ENCODE assay signal across 12 cellular contexts in the genomic region with DNA sequence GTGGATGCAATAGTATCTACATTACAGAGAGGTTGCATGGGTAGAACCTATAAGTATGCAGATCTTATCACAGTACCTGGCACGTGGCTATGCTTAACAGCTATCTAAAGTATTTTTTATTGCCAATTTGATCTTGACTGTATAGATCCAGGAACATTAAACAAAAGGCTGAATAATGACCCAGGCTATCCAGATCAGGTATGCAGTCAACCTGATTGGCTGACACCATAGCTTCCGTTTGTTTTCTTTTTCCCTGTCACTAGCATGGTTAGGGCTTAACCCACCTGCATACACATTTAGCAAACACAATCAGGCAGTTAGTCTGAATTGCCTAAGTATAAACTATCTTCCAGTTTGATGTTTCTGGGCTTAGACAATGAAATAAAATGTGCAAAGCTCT.
DNase-seq lines count a peak whose midpoint lies in the region; ATAC-seq and TF ChIP-seq lines count a peak whose summit lies in the region.
"Had no signal": no experiment of that assay in that cellular context is flagged by ENCODE, and none has a peak within 500 bp of the region (broad histone marks: within the 10 kb centered on the region; RNA-seq: fewer than 3 reads in every experiment).

No MANE protein-coding gene starts in this region.

- intact Hi-C loops in mucosa of descending colon (cut with DNase I, micrococcal nuclease) = no loop called here

- no peaks in the 10 kb centered on the region for H3K36me3 ChIP-seq in mucosa of descending colon (ENCODE audit: low read depth)
- no peaks in the 10 kb centered on the region for H3K36me3 ChIP-seq in SK-N-SH (replicated peaks in 1 of 2; ENCODE audit: control insufficient read depth in 1 of 2, insufficient read depth in 2 of 2, low read length in 1 of 2)
- H3K36me3 ChIP-seq: BLaER1 treated with 17β-estradiol and CSF1 and Interleukin-3, amounts not matched to agents 10 nM and 100 nM; HAP-1 had no signal

- POLR2A ChIA-PET in SK-N-SH (lab: Yijun Ruan, JAX) = no interaction called here

- no peaks in the 10 kb centered on the region for H3K27me3 ChIP-seq in SK-N-SH (ENCODE audit: insufficient read depth)
- H3K27me3 ChIP-seq: BLaER1 treated with 17β-estradiol and CSF1 and Interleukin-3, amounts not matched to agents 10 nM and 100 nM had no signal

- no peaks in the 10 kb centered on the region for H3K9me2 ChIP-seq in SK-N-SH

- TF ChIP-seq CTCF in LNCaP clone FGC (IDR thresholded peaks at IDR 0.05; ENCODE audit: control insufficient read depth, extremely low read depth, insufficient read depth) (no peak), mucosa of descending colon (IDR thresholded peaks at IDR 0.05) (no peak), SK-N-SH (IDR thresholded peaks at IDR 0.05) (no peak)

- H4K20me1 ChIP-seq in SK-N-SH (ENCODE audit: insufficient read depth) = no peaks in the 10 kb centered on the region
- H4K20me1 ChIP-seq: BLaER1 treated with 17β-estradiol and CSF1 and Interleukin-3, amounts not matched to agents 10 nM and 100 nM had no signal

- WGBS in SK-N-SH (ENCODE audit: low lambda C conversion rate) = 42% methylated on average over 2 of the region's 2 CpGs

- no peaks in the 10 kb centered on the region for H3F3A ChIP-seq in SK-N-SH (replicated peaks; ENCODE audit: insufficient read depth)

- H3K9me3 ChIP-seq in mucosa of descending colon (no peaks in the 10 kb centered on the region), SK-N-SH (no peaks in the 10 kb centered on the region)
- H3K9me3 ChIP-seq: BLaER1 treated with 17β-estradiol and CSF1 and Interleukin-3, amounts not matched to agents 10 nM and 100 nM; HAP-1 had no signal

- peak; percentile 26 for DNase-seq in NCI-H510A treated with DMSO at 0.1 percent for 48 hours (lab: John Stamatoyannopoulos, UW)
- no peak for DNase-seq in NCI-H510A (lab: John Stamatoyannopoulos, UW)
- DNase-seq in DMS153 (lab: John Stamatoyannopoulos, UW) = peak; percentile 47
- DNase-seq in LNCaP clone FGC (ENCODE audit: low read depth) = peak; percentile 67
- DNase-seq in mucosa of descending colon = no peak
- DNase-seq in SK-N-SH = no peak
- no peak for DNase-seq in activated CD4-positive, CD25-positive, alpha-beta regulatory T cell (lab: John Stamatoyannopoulos, UW)
- DNase-seq: Calu3; CD8-positive, alpha-beta T cell; GM23248 had no signal

- CTCF ChIA-PET in SK-N-SH (lab: Yijun Ruan, JAX) = interaction anchor here (0.9 to 2.0 kb wide), 5 partner anchors 10 to 143 kb away, joined by 3 to 6 read pairs (median 4); no protein-coding TSS in a partner anchor

- peaks cover 6% of the 10 kb centered on the region for H3K4me1 ChIP-seq in mucosa of descending colon (ENCODE audit: low read depth)
- peaks cover 0 to 26% of the 10 kb centered on the region in 2 experiments; a peak in 2 of 4 replicates for H3K4me1 ChIP-seq in SK-N-SH (ENCODE audit: control insufficient read depth in 1 of 2, insufficient read depth in 2 of 2, low read depth in 1 of 2, low read length in 1 of 2)
- H3K4me1 ChIP-seq: HAP-1 had no signal

- peak overlapping the region in 1 of 2 experiments; percentile 84; a peak in 2 of 4 replicates for H3K27ac ChIP-seq in SK-N-SH (ENCODE audit: low read depth in 2 of 2, low read length in 1 of 2)
- H3K27ac ChIP-seq: BLaER1 treated with 17β-estradiol and CSF1 and Interleukin-3, amounts not matched to agents 10 nM and 100 nM; GM23248 had no signal

- H3K4me3 ChIP-seq in LNCaP clone FGC (ENCODE audit: low read depth, low read length) = no peak overlapping the region
- no peak overlapping the region for H3K4me3 ChIP-seq in mucosa of descending colon
- no peak overlapping the region for H3K4me3 ChIP-seq in SK-N-SH (ENCODE audit: low read depth in 2 of 2, low read length in 1 of 2)
- H3K4me3 ChIP-seq: BLaER1 treated with 17β-estradiol and CSF1 and Interleukin-3, amounts not matched to agents 10 nM and 100 nM; GM23248; HAP-1 had no signal

- no peaks in the 10 kb centered on the region for H3K79me2 ChIP-seq in SK-N-SH (ENCODE audit: insufficient read depth)

- TF ChIP-seq RAD21 in SK-N-SH (IDR thresholded peaks at IDR 0.05; ENCODE audit: low read length) = no peak

- TF ChIP-seq EP300 in SK-N-SH (IDR thresholded peaks at IDR 0.05; ENCODE audit: borderline replicate concordance in 1 of 2, low read depth in 1 of 2, low read length in 1 of 2) = no peak

- peak; percentile 60 for ATAC-seq in mucosa of descending colon
- ATAC-seq: CD8-positive, alpha-beta T cell had no signal

- no peak overlapping the region for H2AFZ ChIP-seq in SK-N-SH (ENCODE audit: low read depth)
- H2AFZ ChIP-seq: GM23248 had no signal

- no peak overlapping the region for H3K4me2 ChIP-seq in SK-N-SH
- H3K4me2 ChIP-seq: BLaER1 treated with 17β-estradiol and CSF1 and Interleukin-3, amounts not matched to agents 10 nM and 100 nM had no signal

- no peak overlapping the region for H3K9ac ChIP-seq in SK-N-SH
- H3K9ac ChIP-seq: BLaER1 treated with 17β-estradiol and CSF1 and Interleukin-3, amounts not matched to agents 10 nM and 100 nM; GM23248 had no signal

TF ChIP-seq in SK-N-SH, 30 proteins besides CTCF, POLR2A, EP300 and RAD21:
- TF ChIP-seq, protein P1, sequence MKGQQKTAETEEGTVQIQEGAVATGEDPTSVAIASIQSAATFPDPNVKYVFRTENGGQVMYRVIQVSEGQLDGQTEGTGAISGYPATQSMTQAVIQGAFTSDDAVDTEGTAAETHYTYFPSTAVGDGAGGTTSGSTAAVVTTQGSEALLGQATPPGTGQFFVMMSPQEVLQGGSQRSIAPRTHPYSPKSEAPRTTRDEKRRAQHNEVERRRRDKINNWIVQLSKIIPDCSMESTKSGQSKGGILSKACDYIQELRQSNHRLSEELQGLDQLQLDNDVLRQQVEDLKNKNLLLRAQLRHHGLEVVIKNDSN (IDR thresholded peaks at IDR 0.05; ENCODE audit: borderline replicate concordance, low read depth) = no peak
- TF ChIP-seq TEAD4 (IDR thresholded peaks at IDR 0.05; ENCODE audit: borderline replicate concordance, insufficient read depth) = no peak
- TF ChIP-seq NRF1 (IDR thresholded peaks at IDR 0.05; ENCODE audit: low read depth, low read length) = no peak
- no peak for TF ChIP-seq EZH2phosphoT487 (IDR thresholded peaks at IDR 0.05; ENCODE audit: borderline replicate concordance, low read depth)
- TF ChIP-seq FOXJ3 (CRISPR knock-in tag; IDR thresholded peaks at IDR 0.05) = no peak
- TF ChIP-seq NFIC (IDR thresholded peaks at IDR 0.05; ENCODE audit: borderline replicate concordance) = no peak
- TF ChIP-seq ELF1 (IDR thresholded peaks at IDR 0.05) = no peak
- TF ChIP-seq YY1 (IDR thresholded peaks at IDR 0.05; ENCODE audit: low read depth) = no peak
- no peak for TF ChIP-seq CHD2 (IDR thresholded peaks at IDR 0.05; ENCODE audit: low read length, partially characterized antibody)
- no peak for TF ChIP-seq USF2 (IDR thresholded peaks at IDR 0.05; ENCODE audit: borderline replicate concordance, low read depth, low read length)
- TF ChIP-seq RFX5 (IDR thresholded peaks at IDR 0.05; ENCODE audit: low read length) = no peak
- no peak for TF ChIP-seq SMC3 (IDR thresholded peaks at IDR 0.05; ENCODE audit: low read depth, low read length)
- TF ChIP-seq GABPA (IDR thresholded peaks at IDR 0.05; ENCODE audit: low read depth) = no peak
- no peak for TF ChIP-seq FOSL2 (IDR thresholded peaks at IDR 0.05; ENCODE audit: borderline replicate concordance, low read depth)
- TF ChIP-seq PBX3 (IDR thresholded peaks at IDR 0.05) = no peak

Comparison
In these comparisons a context has a peak if more than half of its experiments do, and no peak if none do; other contexts are left out.
1. DNase-seq: peak in NCI-H510A treated with DMSO at 0.1 percent for 48 hours (single experiment), DMS153 (single experiment) and LNCaP clone FGC (single experiment); none in NCI-H510A (single experiment), mucosa of descending colon (0 of 3), SK-N-SH (single experiment) and activated CD4-positive, CD25-positive, alpha-beta regulatory T cell (0 of 4).